8 cellular contexts compared by ENCODE assay signal in genomic region chr1:38804062-38804886, GRCh38. TPM values are rescaled to one million over a fixed set of nuclear protein-coding genes. Genes with fewer than 3 reads are reported as not detected.
DNase-seq lines count a peak whose midpoint lies in the region; ATAC-seq, FAIRE-seq and TF ChIP-seq lines count a peak whose summit lies in the region.

No MANE protein-coding gene starts in this region.

- peaks cover 5% of the 10 kb centered on the region for H3K4me1 Mint-ChIP-seq in activated naive CD4-positive, alpha-beta T cell treated with anti-CD3 and anti-CD28 coated beads, Interleukin-2, amount 50 U/mL, for 24 hours

- H3K36me3 ChIP-seq in subcutaneous abdominal adipose tissue (ENCODE audit: control insufficient read depth in 5 of 5, insufficient read depth in 5 of 5, low read length in 5 of 5) (no peaks in the 10 kb centered on the region), kidney (ENCODE audit: control insufficient read depth in 1 of 2, insufficient read depth in 2 of 2, low read length in 2 of 2) (no peaks in the 10 kb centered on the region)

- H3K4me1 ChIP-seq in right cardiac atrium (ENCODE audit: control insufficient read depth, insufficient read depth, low read length) (no peaks in the 10 kb centered on the region), subcutaneous abdominal adipose tissue (ENCODE audit: control insufficient read depth in 5 of 5, insufficient read depth in 5 of 5, low read length in 5 of 5) (peaks cover 0 to 7% (median 3%) of the 10 kb centered on the region in 5 donors), kidney (ENCODE audit: control insufficient read depth in 1 of 2, insufficient read depth in 1 of 2, low read depth in 1 of 2, low read length in 2 of 2) (peaks cover 0 to 5% of the 10 kb centered on the region in 2 donors)

- no peaks in the 10 kb centered on the region for H3K9me3 ChIP-seq in right cardiac atrium (ENCODE audit: control insufficient read depth, low read length)
- H3K9me3 ChIP-seq in subcutaneous abdominal adipose tissue (ENCODE audit: control insufficient read depth in 5 of 5, low read length in 5 of 5), result no peaks in the 10 kb centered on the region
- peaks cover 0 to 5% of the 10 kb centered on the region in 2 donors for H3K9me3 ChIP-seq in kidney (ENCODE audit: control insufficient read depth in 1 of 2, low read length in 2 of 2)

- no peak for DNase-seq in activated naive CD4-positive, alpha-beta T cell treated with anti-CD3 and anti-CD28 coated beads, Interleukin-2, amount 50 U/mL, for 16 hours
- DNase-seq in SW480 (ENCODE audit: low spot score) (peak; percentile 6), right cardiac atrium (no peak), kidney (no peak)
- DNase-seq in activated CD4-positive, alpha-beta T cell treated with anti-CD3 and anti-CD28 coated beads, Interleukin-2, amount 50 U/mL, for 48 hours, result no peak

- intact Hi-C loops in right cardiac atrium (cut with DNase I) (no loop called here), kidney (cut with DNase I) (no loop called here)

- H3K27me3 ChIP-seq in right cardiac atrium (ENCODE audit: control insufficient read depth, insufficient read depth), result peaks cover 2% of the 10 kb centered on the region
- peaks cover 19 to 55% (median 36%) of the 10 kb centered on the region in 5 donors for H3K27me3 ChIP-seq in subcutaneous abdominal adipose tissue (ENCODE audit: control insufficient read depth in 5 of 5, insufficient read depth in 4 of 5, low read length in 5 of 5)

- no peaks in the 10 kb centered on the region for H3K36me3 Mint-ChIP-seq in activated naive CD4-positive, alpha-beta T cell treated with anti-CD3 and anti-CD28 coated beads, Interleukin-2, amount 50 U/mL, for 24 hours

- FAIRE-seq in kidney (lab: Jason Lieb, UNC), result no peak

- H3K27ac ChIP-seq in right cardiac atrium (ENCODE audit: low read length) (no peak overlapping the region), subcutaneous abdominal adipose tissue (ENCODE audit: low read depth, low read length) (no peak overlapping the region), kidney (ENCODE audit: low read depth in 2 of 2, low read length in 2 of 2) (no peak overlapping the region)

- H3K9me3 Mint-ChIP-seq in activated naive CD4-positive, alpha-beta T cell treated with anti-CD3 and anti-CD28 coated beads, Interleukin-2, amount 50 U/mL, for 24 hours, result no peaks in the 10 kb centered on the region

- no peak for ATAC-seq in right cardiac atrium
- ATAC-seq in GM21737 (IDR thresholded peaks at IDR 0.05; ENCODE audit: unreplicated experiment), result no peak

- H3K9ac ChIP-seq in subcutaneous abdominal adipose tissue (ENCODE audit: low read length in 5 of 5), result no peak overlapping the region
- H3K9ac ChIP-seq in kidney (ENCODE audit: low read length in 2 of 2), result no peak overlapping the region

- 3% methylated on average over 81 of the region's 81 CpGs for WGBS in right cardiac atrium

- peak overlapping the region; percentile 61 for H3K4me3 Mint-ChIP-seq in activated naive CD4-positive, alpha-beta T cell treated with anti-CD3 and anti-CD28 coated beads, Interleukin-2, amount 50 U/mL, for 24 hours

- no peak for TF ChIP-seq CTCF in kidney (IDR thresholded peaks at IDR 0.05; ENCODE audit: borderline replicate concordance, extremely low read depth, insufficient read depth)

- no peak overlapping the region for H3K27ac Mint-ChIP-seq in activated naive CD4-positive, alpha-beta T cell treated with anti-CD3 and anti-CD28 coated beads, Interleukin-2, amount 50 U/mL, for 24 hours

- peaks cover 38% of the 10 kb centered on the region for H3K27me3 Mint-ChIP-seq in activated naive CD4-positive, alpha-beta T cell treated with anti-CD3 and anti-CD28 coated beads, Interleukin-2, amount 50 U/mL, for 24 hours

- peak overlapping the region; percentile 20 for H3K4me3 ChIP-seq in right cardiac atrium (ENCODE audit: low read length)
- peak overlapping the region in 3 of 5 donors; percentile 40 to 51 (median 47) for H3K4me3 ChIP-seq in subcutaneous abdominal adipose tissue (ENCODE audit: low read depth in 1 of 5, low read length in 5 of 5)
- peak overlapping the region in 1 of 2 donors; percentile 36 for H3K4me3 ChIP-seq in kidney (ENCODE audit: low read length in 2 of 2)

RNA-seq across cellular contexts. Expression of gene RRAGC, which starts 55.3 kb away (rescaled TPM):
- total RNA-seq in right cardiac atrium, result 10 to 100 TPM; 16.2 to 21.8 (median 18.7) TPM
- 12.5 TPM for polyA plus RNA-seq in right cardiac atrium
- total RNA-seq in kidney, result 27.3 TPM
- 22.9 TPM for polyA plus RNA-seq in kidney (ENCODE audit: insufficient read depth, low read depth, low replicate concordance)
